In genomic region chr2:204321027-204321800, GRCh38 we compare ENCODE assay signal across 1 cellular context.
TF ChIP-seq lines count a peak whose summit lies in the region.

No MANE protein-coding gene starts in this region.

TF ChIP-seq in H1, 55 proteins besides CTCF, POLR2A, EP300 and RAD21:
- TF ChIP-seq SAP30 (IDR thresholded peaks at IDR 0.05; ENCODE audit: insufficient read depth, insufficient replicate concordance, low read length) = no peak
- TF ChIP-seq FOSL1 (IDR thresholded peaks at IDR 0.05; ENCODE audit: insufficient read depth, low read depth, low read length) = no peak
- TF ChIP-seq KDM1A (IDR thresholded peaks at IDR 0.05; ENCODE audit: borderline replicate concordance, low read length) = no peak
- no peak for TF ChIP-seq CHD2 (IDR thresholded peaks at IDR 0.05; ENCODE audit: low read length)
- TF ChIP-seq TAF7 (optimal IDR thresholded peaks at IDR 0.05; ENCODE audit: borderline replicate concordance, low read depth, low read length) = no peak
- no peak for TF ChIP-seq ZNF274 (IDR thresholded peaks at IDR 0.05; ENCODE audit: borderline replicate concordance, extremely low read depth, low read length)
- no peak for TF ChIP-seq TBP (IDR thresholded peaks at IDR 0.05; ENCODE audit: low read depth, low read length)
- TF ChIP-seq MAX (IDR thresholded peaks at IDR 0.05) = no peak
- TF ChIP-seq JUN (IDR thresholded peaks at IDR 0.05; ENCODE audit: low read depth, low read length) = no peak
- no peak for TF ChIP-seq EGR1 (IDR thresholded peaks at IDR 0.05; ENCODE audit: borderline replicate concordance, low read depth, low read length)
- TF ChIP-seq RFX5 (IDR thresholded peaks at IDR 0.05; ENCODE audit: borderline replicate concordance, low read depth, low read length) = no peak
- TF ChIP-seq CREB1 (IDR thresholded peaks at IDR 0.05) = no peak
- no peak for TF ChIP-seq SP2 (IDR thresholded peaks at IDR 0.05; ENCODE audit: low read length)
- TF ChIP-seq RNF2 (IDR thresholded peaks at IDR 0.05; ENCODE audit: borderline replicate concordance, low read depth, low read length, missing control alignments, poor library complexity, severe bottlenecking) = no peak
- no peak for TF ChIP-seq CHD1 (IDR thresholded peaks at IDR 0.05; ENCODE audit: low read depth, low read length)
- TF ChIP-seq CEBPB (IDR thresholded peaks at IDR 0.05; ENCODE audit: low read depth, low read length) = no peak
- TF ChIP-seq ASH2L (IDR thresholded peaks at IDR 0.05; ENCODE audit: low read length) = no peak
- no peak for TF ChIP-seq SP4 (IDR thresholded peaks at IDR 0.05; ENCODE audit: low read length)
- no peak for TF ChIP-seq KDM5A (IDR thresholded peaks at IDR 0.05; ENCODE audit: low read length)
- no peak for TF ChIP-seq SIX5 (IDR thresholded peaks at IDR 0.05; ENCODE audit: low read depth, low read length)
